In the genomic region with DNA sequence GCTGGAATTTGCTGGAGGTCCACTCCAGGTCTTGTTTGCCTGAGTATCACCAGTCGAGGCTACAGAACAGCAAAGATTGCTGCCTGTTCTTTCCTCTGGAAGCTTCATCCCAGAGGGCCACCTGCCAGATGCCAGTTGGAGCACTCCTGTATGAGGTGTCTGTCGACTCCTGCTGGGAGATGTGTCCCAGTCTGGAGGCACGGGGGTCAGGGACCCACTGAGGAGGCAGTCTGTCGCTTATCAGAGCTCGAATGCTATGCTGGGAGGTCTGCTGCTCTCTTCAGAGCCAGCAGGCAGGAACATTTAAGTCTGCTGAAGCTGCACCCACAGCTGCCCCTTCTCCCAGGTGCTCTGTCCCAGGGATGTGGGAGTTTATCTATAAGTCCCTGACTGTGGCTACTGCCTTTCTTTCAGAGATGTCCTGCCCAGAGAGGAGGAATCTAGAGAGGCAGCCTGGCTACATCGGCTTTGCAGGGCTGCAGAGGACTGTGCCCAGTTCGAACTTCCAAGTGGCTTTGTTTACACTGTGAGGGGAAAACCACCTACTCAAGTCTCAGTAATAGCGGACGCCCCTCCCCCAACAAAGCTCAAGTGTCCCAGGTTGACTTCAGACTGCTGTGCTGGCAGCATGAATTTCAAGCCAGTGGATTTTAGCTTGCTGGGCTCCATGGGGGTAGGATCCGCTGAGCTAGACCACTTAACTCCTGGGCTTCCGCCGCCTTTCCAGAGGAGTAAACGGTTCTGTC, we compare ENCODE assay signal across 23 cellular contexts.
A peak's percentile ranks its signal among the peaks of the same experiment; 100 is the strongest.
DNase-seq lines count a peak whose midpoint lies in the region; ATAC-seq and TF ChIP-seq lines count a peak whose summit lies in the region.
"Had no signal": no experiment of that assay in that cellular context is flagged by ENCODE, and none has a peak within 500 bp of the region (broad histone marks: within the 10 kb centered on the region; RNA-seq: fewer than 3 reads in every experiment).

No MANE protein-coding gene starts in this region.

- in situ Hi-C loops in gastrocnemius medialis (cut with MboI; ENCODE audit: low sequenced_read_pairs in 4 of 4), result no loop called here

- intact Hi-C loops in lower lobe of right lung (cut with DNase I), result no loop called here
- intact Hi-C loops in gastrocnemius medialis (cut with DNase I; ENCODE audit: low total_unique reads), result no loop called here

- H3K4me3 ChIP-seq in WERI-Rb-1 (ENCODE audit: low read depth, low read length) (no peak overlapping the region), lower lobe of right lung (no peak overlapping the region), gastrocnemius medialis (no peak overlapping the region)
- H3K4me3 ChIP-seq: breast epithelium, heart right ventricle, psoas muscle, thoracic aorta had no signal

- no peak for TF ChIP-seq POLR2A in gastrocnemius medialis (IDR thresholded peaks at IDR 0.05)

- H3K27me3 ChIP-seq in WERI-Rb-1 (ENCODE audit: insufficient read depth, low read depth, severe bottlenecking) (no peaks in the 10 kb centered on the region), lower lobe of right lung (ENCODE audit: low read depth) (no peaks in the 10 kb centered on the region), gastrocnemius medialis (no peaks in the 10 kb centered on the region)
- H3K27me3 ChIP-seq: breast epithelium, heart right ventricle had no signal

- DNase-seq in DMS53 (lab: John Stamatoyannopoulos, UW) (peak; percentile 8), DMS53 treated with DMSO at 0.1 percent for 48 hours (lab: John Stamatoyannopoulos, UW; ENCODE audit: unreplicated experiment) (no peak), WERI-Rb-1 (peak; percentile 38), lower lobe of right lung (peak; percentile 53), cerebellar nuclear complex (lab: John Stamatoyannopoulos, UW) (no peak), gastrocnemius medialis (no peak), cerebellar cortex (ENCODE audit: low spot score) (no peak)
- DNase-seq: activated CD4-positive, alpha-beta T cell treated with anti-CD3 and anti-CD28 coated beads for 4 hours; activated naive CD4-positive, alpha-beta T cell treated with anti-CD3 and anti-CD28 coated beads for 36 hours; activated T-cell treated with anti-CD3 and anti-CD28 coated beads, Interleukin-2, amount 50 U/mL, for 72 hours; amniotic stem cell; heart right ventricle; NCI-H2107; psoas muscle; small intestine; stimulated activated CD4-positive, alpha-beta T cell treated with anti-CD3 and anti-CD28 coated beads, Interleukin-2, amount 100 ng/mL, for 48 hours; stimulated activated naive CD4-positive, alpha-beta T cell had no signal

- H3K27ac ChIP-seq in WERI-Rb-1 (no peak overlapping the region), lower lobe of right lung (no peak overlapping the region), gastrocnemius medialis (no peak overlapping the region)
- H3K27ac ChIP-seq: 22Rv1, breast epithelium, heart right ventricle, psoas muscle, thoracic aorta had no signal

- H3K36me3 ChIP-seq in WERI-Rb-1, result no peaks in the 10 kb centered on the region
- no peaks in the 10 kb centered on the region for H3K36me3 ChIP-seq in lower lobe of right lung
- H3K36me3 ChIP-seq in gastrocnemius medialis, result no peaks in the 10 kb centered on the region
- H3K36me3 ChIP-seq: breast epithelium, heart right ventricle, thoracic aorta had no signal

- H3K9me3 ChIP-seq in WERI-Rb-1 (ENCODE audit: severe bottlenecking), result no peaks in the 10 kb centered on the region
- H3K9me3 ChIP-seq in lower lobe of right lung, result no peaks in the 10 kb centered on the region
- H3K9me3 ChIP-seq in gastrocnemius medialis, result no peaks in the 10 kb centered on the region
- H3K9me3 ChIP-seq: breast epithelium, psoas muscle, thoracic aorta had no signal

- no peaks in the 10 kb centered on the region for H3K4me1 ChIP-seq in lower lobe of right lung
- H3K4me1 ChIP-seq in gastrocnemius medialis, result no peaks in the 10 kb centered on the region
- H3K4me1 ChIP-seq: breast epithelium, heart right ventricle, psoas muscle had no signal

- ATAC-seq in lower lobe of right lung, result peak; percentile 69 to 75
- no peak for ATAC-seq in HG02938 (IDR thresholded peaks at IDR 0.05; ENCODE audit: unreplicated experiment)
- no peak for ATAC-seq in gastrocnemius medialis
- ATAC-seq: activated T-cell treated with anti-CD3 and anti-CD28 coated beads, Interleukin-2, amount 50 U/mL, for 72 hours; CD8-positive, alpha-beta T cell; heart right ventricle; Panc1; psoas muscle had no signal

- TF ChIP-seq CTCF in WERI-Rb-1 (IDR thresholded peaks at IDR 0.05; ENCODE audit: low read depth, low read length), result no peak
- no peak for TF ChIP-seq CTCF in lower lobe of right lung (IDR thresholded peaks at IDR 0.05)
- no peak for TF ChIP-seq CTCF in gastrocnemius medialis (IDR thresholded peaks at IDR 0.05 in 4 of 5, conservative IDR thresholded peaks at IDR 0.05 in 1 of 5)

Comparison
In these comparisons a context has a peak if more than half of its experiments do, and no peak if none do; other contexts are left out.
1. DNase-seq: peak in DMS53 (single experiment), WERI-Rb-1 (single experiment) and lower lobe of right lung (single experiment); none in DMS53 treated with DMSO at 0.1 percent for 48 hours (single experiment), cerebellar nuclear complex (0 of 2), gastrocnemius medialis (0 of 2) and cerebellar cortex (single experiment).
2. ATAC-seq: peak in lower lobe of right lung (2 of 2); none in HG02938 (single experiment) and gastrocnemius medialis (0 of 2).